22 cellular contexts compared by ENCODE assay signal in genomic region chr19:41932259-41933130, GRCh38. TPM values are rescaled to one million over a fixed set of nuclear protein-coding genes. Genes with fewer than 3 reads are reported as not detected.
A peak's percentile ranks its signal among the peaks of the same experiment; 100 is the strongest.
DNase-seq lines count a peak whose midpoint lies in the region; ATAC-seq lines count a peak whose summit lies in the region.
"Had no signal": no experiment of that assay in that cellular context is flagged by ENCODE, and none has a peak within 500 bp of the region (broad histone marks: within the 10 kb centered on the region; RNA-seq: fewer than 3 reads in every experiment).

No MANE protein-coding gene starts in this region.

- H3K9me3 ChIP-seq in CD4-positive, CD25-positive, alpha-beta regulatory T cell (ENCODE audit: control insufficient read depth in 2 of 2, low read length in 2 of 2), result no peaks in the 10 kb centered on the region
- H3K9me3 ChIP-seq: ascending aorta, mucosa of descending colon had no signal

- no peak overlapping the region for H3K4me3 ChIP-seq in CD4-positive, CD25-positive, alpha-beta regulatory T cell (ENCODE audit: low read depth, low read length)
- H3K4me3 ChIP-seq: ascending aorta, mucosa of descending colon had no signal

- peaks cover 4% of the 10 kb centered on the region for H3K27me3 ChIP-seq in CD4-positive, CD25-positive, alpha-beta regulatory T cell (ENCODE audit: control insufficient read depth, insufficient read depth, low read length)

- no peak overlapping the region for H3K4me3 Mint-ChIP-seq in CD4-positive, CD25-positive, alpha-beta regulatory T cell
- H3K4me3 Mint-ChIP-seq in naive B cell, result no peak overlapping the region

- peaks cover 45% of the 10 kb centered on the region for H3K4me1 ChIP-seq in CD4-positive, CD25-positive, alpha-beta regulatory T cell (ENCODE audit: control insufficient read depth, insufficient read depth, low read length, poor library complexity, severe bottlenecking)

- no peaks in the 10 kb centered on the region for H3K36me3 Mint-ChIP-seq in CD4-positive, CD25-positive, alpha-beta regulatory T cell
- H3K36me3 Mint-ChIP-seq in naive B cell, result no peaks in the 10 kb centered on the region

- peaks cover 0 to 4% (median 0%) of the 10 kb centered on the region in 7 donors for H3K9me3 Mint-ChIP-seq in CD4-positive, CD25-positive, alpha-beta regulatory T cell
- no peaks in the 10 kb centered on the region for H3K9me3 Mint-ChIP-seq in naive B cell

- H3K27ac Mint-ChIP-seq in CD4-positive, CD25-positive, alpha-beta regulatory T cell, result peak overlapping the region in 2 of 3 donors; percentile 69 to 74
- peak overlapping the region in 4 of 6 donors; percentile 26 to 92 (median 76) for H3K27ac Mint-ChIP-seq in naive B cell

- H3K36me3 ChIP-seq in CD4-positive, CD25-positive, alpha-beta regulatory T cell (ENCODE audit: control insufficient read depth, insufficient read depth, low read length), result no peaks in the 10 kb centered on the region
- H3K36me3 ChIP-seq: ascending aorta had no signal

- DNase-seq in CD4-positive, CD25-positive, alpha-beta regulatory T cell, result no peak
- DNase-seq in DMS 273 treated with DMSO at 0.1 percent for 48 hours (lab: John Stamatoyannopoulos, UW), result peak; percentile 69
- DNase-seq in NCI-H82 treated with DMSO at 0.1 percent for 48 hours (lab: John Stamatoyannopoulos, UW; ENCODE audit: unreplicated experiment), result peak; percentile 27
- DNase-seq in naive B cell, result no peak
- no peak for DNase-seq in activated CD4-positive, CD25-positive, alpha-beta regulatory T cell treated with anti-CD3 and anti-CD28 coated beads, Interleukin-2, amount 50 U/mL, for 72 hours
- DNase-seq in substantia nigra (lab: John Stamatoyannopoulos, UW), result no peak
- no peak for DNase-seq in ecto neural progenitor cell (ENCODE audit: low spot score)
- DNase-seq: activated CD4-positive, alpha-beta T cell treated with anti-CD3 and anti-CD28 coated beads for 48 hours; activated CD8-positive, alpha-beta memory T cell treated with anti-CD3 and anti-CD28 coated beads, Interleukin-2, amount 50 U/mL, for 48 hours; AML-193; DMS153; NCI-H1092; NCI-H345; SHP77 treated with DMSO at 0.1 percent for 48 hours; stimulated activated CD4-positive, alpha-beta T cell treated with anti-CD3 and anti-CD28 coated beads, Interleukin-2, amount 100 ng/mL, for 48 hours; T-helper 9 cell had no signal

- peaks cover 26% of the 10 kb centered on the region for H3K27me3 Mint-ChIP-seq in CD4-positive, CD25-positive, alpha-beta regulatory T cell
- peaks cover 4 to 8% (median 8%) of the 10 kb centered on the region in 3 donors for H3K27me3 Mint-ChIP-seq in naive B cell

- no peak for ATAC-seq in CD4-positive, CD25-positive, alpha-beta regulatory T cell (ENCODE audit: low read depth in 2 of 2)
- no peak for ATAC-seq in naive B cell (ENCODE audit: low read depth in 2 of 2)
- ATAC-seq: left lobe of liver, mucosa of descending colon had no signal

- H3K4me1 Mint-ChIP-seq in CD4-positive, CD25-positive, alpha-beta regulatory T cell, result peaks cover 0 to 68% (median 37%) of the 10 kb centered on the region in 4 donors
- peaks cover 63 to 70% (median 64%) of the 10 kb centered on the region in 3 donors for H3K4me1 Mint-ChIP-seq in naive B cell

- no peak overlapping the region for H3K27ac ChIP-seq in CD4-positive, CD25-positive, alpha-beta regulatory T cell (ENCODE audit: insufficient read depth, low read length, poor library complexity, severe bottlenecking)
- no peak overlapping the region for H3K27ac ChIP-seq in substantia nigra (ENCODE audit: low read depth, low read length, poor library complexity, severe bottlenecking)
- H3K27ac ChIP-seq: ascending aorta had no signal

RNA-seq across cellular contexts. Expression of gene ERFL, which starts 4.2 kb away (rescaled TPM):
- 4.7 TPM for total RNA-seq in CD4-positive, CD25-positive, alpha-beta regulatory T cell
- polyA plus RNA-seq in CD4-positive, CD25-positive, alpha-beta regulatory T cell, result not detected
- polyA plus RNA-seq in naive B cell (ENCODE audit: low read depth in 6 of 6), result not detected
- total RNA-seq: ascending aorta, left lobe of liver, skeletal muscle tissue, temporal lobe had no signal

RNA-seq across cellular contexts. Expression of gene RABAC1, which starts 26.6 kb away (rescaled TPM):
- total RNA-seq in CD4-positive, CD25-positive, alpha-beta regulatory T cell, result 94.0 TPM
- 100 to 1,000 TPM; 184 to 261 (median 237) TPM for polyA plus RNA-seq in CD4-positive, CD25-positive, alpha-beta regulatory T cell
- polyA plus RNA-seq in naive B cell (ENCODE audit: low read depth in 6 of 6), result 100 to 1,000 TPM; 218 to 268 (median 245) TPM

RNA-seq across cellular contexts. Expression of gene ARHGEF1, which starts 49.5 kb away (rescaled TPM):
- total RNA-seq in CD4-positive, CD25-positive, alpha-beta regulatory T cell, result 1,312 TPM
- 100 to 1,000 TPM; 162 to 187 (median 180) TPM for polyA plus RNA-seq in CD4-positive, CD25-positive, alpha-beta regulatory T cell
- polyA plus RNA-seq in naive B cell (ENCODE audit: low read depth in 6 of 6), result 100 to 1,000 TPM; 110 to 220 (median 122) TPM

RNA-seq across cellular contexts. Expression of gene CD79A, which starts 55.4 kb away (rescaled TPM):
- 4.9 TPM for total RNA-seq in CD4-positive, CD25-positive, alpha-beta regulatory T cell
- polyA plus RNA-seq in CD4-positive, CD25-positive, alpha-beta regulatory T cell, result 10 to 100 TPM; 10.6 to 17.9 (median 16.4) TPM
- polyA plus RNA-seq in naive B cell (ENCODE audit: low read depth in 6 of 6), result 1,000 to 10,000 TPM; 3,426 to 4,601 (median 4,008) TPM
- total RNA-seq: ascending aorta, osteocyte, temporal lobe had no signal

Comparison
In these comparisons a context has a peak if more than half of its experiments do, and no peak if none do; other contexts are left out.
1. DNase-seq: peak in DMS 273 treated with DMSO at 0.1 percent for 48 hours (single experiment) and NCI-H82 treated with DMSO at 0.1 percent for 48 hours (single experiment); none in CD4-positive, CD25-positive, alpha-beta regulatory T cell (0 of 3), naive B cell (single experiment), activated CD4-positive, CD25-positive, alpha-beta regulatory T cell treated with anti-CD3 and anti-CD28 coated beads, Interleukin-2, amount 50 U/mL, for 72 hours (single experiment), substantia nigra (0 of 49) and ecto neural progenitor cell (single experiment).